ENCODE assay signal across 27 cellular contexts in genomic region chr1:184000321-184000720, GRCh38. TPM values are rescaled to one million over a fixed set of nuclear protein-coding genes. Genes with fewer than 3 reads are reported as not detected.
"Had no signal": no experiment of that assay in that cellular context is flagged by ENCODE, and none has a peak within 500 bp of the region (broad histone marks: within the 10 kb centered on the region; RNA-seq: fewer than 3 reads in every experiment).

No MANE protein-coding gene starts in this region.

- H3K9me3 Mint-ChIP-seq: dendritic cell treated with granulocyte-macrophage colony-stimulating factor and Interleukin-4, amounts not matched to agents 40 ng/mL and 50 ng/mL, for 4 days; effector memory CD8-positive, alpha-beta T cell; endodermal cell had no signal

- DNase-seq: cortex of kidney; effector CD8-positive, alpha-beta T cell; effector memory CD8-positive, alpha-beta T cell; endodermal cell; erythroblast; esophagus squamous epithelium; foreskin fibroblast; foreskin melanocyte; gastrocnemius medialis; glutamatergic neuron; head of caudate nucleus; heart right ventricle; hippocampal formation; left cardiac atrium; left lung; left ventricle myocardium superior; lower lobe of right lung; mesenchymal stem cell; mucosa of descending colon had no signal

- ATAC-seq: effector memory CD8-positive, alpha-beta T cell; esophagus mucosa; gastrocnemius medialis; heart right ventricle; left cardiac atrium; left lung; left ventricle myocardium superior; lower lobe of right lung; mucosa of descending colon had no signal

- FAIRE-seq: colon, endometrium, islet of Langerhans, keratinocyte had no signal

- H3K27ac ChIP-seq: epithelial cell of prostate, esophagus squamous epithelium, gastrocnemius medialis, heart right ventricle, left lung, lower lobe of right lung had no signal

- H3K36me3 ChIP-seq: esophagus squamous epithelium, gastrocnemius medialis, heart right ventricle, left lung, lower lobe of right lung had no signal

- H3K27me3 Mint-ChIP-seq: dendritic cell treated with granulocyte-macrophage colony-stimulating factor and Interleukin-4, amounts not matched to agents 40 ng/mL and 50 ng/mL, for 4 days had no signal

- H3K4me3 Mint-ChIP-seq: dendritic cell treated with granulocyte-macrophage colony-stimulating factor and Interleukin-4, amounts not matched to agents 40 ng/mL and 50 ng/mL, for 4 days; effector memory CD8-positive, alpha-beta T cell; endodermal cell; mesothelial cell of epicardium had no signal

- H3K27me3 ChIP-seq: esophagus squamous epithelium, gastrocnemius medialis, heart right ventricle, left lung had no signal

- H3K9me3 ChIP-seq: esophagus squamous epithelium, gastrocnemius medialis, heart right ventricle, left lung, lower lobe of right lung, mucosa of descending colon had no signal

- H3K4me3 ChIP-seq: esophagus squamous epithelium, gastrocnemius medialis, heart right ventricle, left lung, lower lobe of right lung, mucosa of descending colon had no signal

- H3K4me1 ChIP-seq: left lung, lower lobe of right lung had no signal

- H3K27ac Mint-ChIP-seq: dendritic cell treated with granulocyte-macrophage colony-stimulating factor and Interleukin-4, amounts not matched to agents 40 ng/mL and 50 ng/mL, for 4 days; endodermal cell; mesothelial cell of epicardium had no signal

RNA-seq across cellular contexts. Expression of gene COLGALT2, which starts 37.2 kb away (rescaled TPM):
- polyA plus RNA-seq: keratinocyte had no signal
